In the genomic region with DNA sequence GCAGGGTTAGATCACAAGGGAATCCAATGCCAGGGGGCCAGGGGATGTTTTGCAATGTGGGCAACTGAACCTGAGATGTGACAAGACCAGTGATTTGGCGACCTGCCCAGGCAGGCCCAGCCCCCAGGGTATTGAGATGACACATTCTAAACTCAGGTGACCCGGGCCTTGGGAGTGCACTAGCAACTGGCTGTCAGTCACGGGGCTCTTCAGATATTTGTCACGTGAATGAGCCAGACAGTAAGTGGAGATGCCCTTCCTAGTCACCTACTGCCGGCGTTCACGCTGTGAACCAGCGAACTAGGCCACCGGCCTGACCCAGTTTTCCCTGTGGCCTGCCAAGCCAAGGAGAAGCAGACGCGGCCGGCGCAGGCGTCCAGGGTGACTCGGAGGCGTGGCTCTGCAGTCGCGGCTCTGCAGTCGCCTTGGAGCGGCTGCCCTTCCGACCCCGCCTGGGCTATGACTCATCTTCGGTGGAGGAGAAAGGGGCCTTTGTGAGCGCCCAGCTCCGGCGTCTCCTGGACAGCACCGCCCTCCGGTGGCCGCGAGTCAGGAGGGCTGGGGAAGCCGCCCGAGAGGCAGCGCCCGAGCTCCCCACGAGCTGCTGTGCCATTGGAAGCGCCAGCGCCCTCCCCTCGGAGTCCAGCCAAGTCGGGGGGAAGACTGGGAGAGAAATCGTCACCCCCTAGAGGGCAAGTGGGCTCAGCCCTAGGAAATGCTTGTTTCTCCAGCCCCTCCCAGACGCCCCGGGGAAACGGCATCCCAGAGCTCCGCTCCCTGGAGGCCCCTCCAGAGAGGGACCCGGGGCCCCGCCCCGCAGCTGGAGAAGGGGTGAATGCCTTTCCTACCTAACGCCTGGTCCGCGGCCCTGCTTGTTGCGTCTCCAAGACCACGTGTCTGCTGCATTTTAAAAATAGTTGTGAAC, we compare ENCODE assay signal across 8 cellular contexts. TPM values are rescaled to one million over a fixed set of nuclear protein-coding genes. Genes with fewer than 3 reads are reported as not detected.
DNase-seq lines count a peak whose midpoint lies in the region; ATAC-seq, FAIRE-seq and TF ChIP-seq lines count a peak whose summit lies in the region.

No MANE protein-coding gene starts in this region.

- H3K27me3 ChIP-seq in bronchial epithelial cell (ENCODE audit: control insufficient read depth, insufficient read depth, low read length), result no peaks in the 10 kb centered on the region
- no peaks in the 10 kb centered on the region for H3K27me3 ChIP-seq in spleen (replicated peaks in 1 of 7)

- no peak for TF ChIP-seq POLR2A in spleen (IDR thresholded peaks at IDR 0.05)

- H3K27ac ChIP-seq in spleen, result peak overlapping the region; percentile 77 to 93 (median 87)

- TF ChIP-seq CTCF in WI38 (IDR thresholded peaks at IDR 0.05; ENCODE audit: low read depth, low read length) (peak; percentile 72), bronchial epithelial cell (IDR thresholded peaks at IDR 0.05; ENCODE audit: insufficient read depth, low read length, severe bottlenecking) (peak; percentile 94), spleen (IDR thresholded peaks at IDR 0.05 in 8 of 11, conservative IDR thresholded peaks at IDR 0.05 in 3 of 11) (peak; percentile 89 to 98 (median 92))

- ATAC-seq in GM18861 (IDR thresholded peaks at IDR 0.05; ENCODE audit: unreplicated experiment) (peak; percentile 76), HG03097 (IDR thresholded peaks at IDR 0.05; ENCODE audit: low FRiP score, unreplicated experiment) (peak; percentile 92)

- in situ Hi-C loops in ACHN (cut with HindIII; ENCODE audit: low pct_ligation_motif_present, low pct_unique_long_range_greater_than_20kb, low sequenced_read_pairs), result loop anchor here (25.0 kb wide), 2 partner anchors 95 to 230 kb away; no protein-coding TSS in a partner anchor

- intact Hi-C loops in spleen (cut with DNase I; ENCODE audit: low total_unique reads), result loop anchor here (5.0 kb wide), 1 partner anchor 95 kb away; no protein-coding TSS in a partner anchor

- H3K4me1 ChIP-seq in spleen, result peaks cover 5 to 38% (median 21%) of the 10 kb centered on the region in 6 donors

- no peaks in the 10 kb centered on the region for H3K36me3 ChIP-seq in bronchial epithelial cell (ENCODE audit: control insufficient read depth, insufficient read depth, low read length)
- H3K36me3 ChIP-seq in spleen, result no peaks in the 10 kb centered on the region

- H3K4me3 ChIP-seq in WI38 (ENCODE audit: low read depth, low read length) (peak overlapping the region; percentile 58), bronchial epithelial cell (ENCODE audit: low read depth, low read length) (peak overlapping the region; percentile 39), spleen (peak overlapping the region; percentile 24 to 70 (median 40))

- WGBS in spleen, 5 donors, result 0 to 2% (median 1%) methylated on average over 15 to 52 of the region's 52 CpGs

- FAIRE-seq in bronchial epithelial cell (lab: Jason Lieb, UNC), result peak; percentile 40

- H3K9me3 ChIP-seq in spleen, result no peaks in the 10 kb centered on the region

- DNase-seq in ACHN, result peak; percentile 98
- peak; percentile 96 for DNase-seq in NCI-H2196 (lab: John Stamatoyannopoulos, UW; ENCODE audit: unreplicated experiment)
- peak; percentile 89 for DNase-seq in bronchial epithelial cell (ENCODE audit: low read depth)
- peak; percentile 95 for DNase-seq in inferior parietal cortex (ENCODE audit: extremely low spot score)
- peak; percentile 99 for DNase-seq in spleen

RNA-seq across cellular contexts. Expression of a gene that starts 38.8 kb away (rescaled TPM):
- 256 and 308 TPM in 2 replicates for total RNA-seq in bronchial epithelial cell
- 100 to 1,000 TPM; 356 to 641 (median 467) TPM for total RNA-seq in spleen
- 10 to 100 TPM; 54.7 to 92.3 (median 86.3) TPM for polyA plus RNA-seq in spleen

Comparison
In these comparisons a context has a peak if more than half of its experiments do, and no peak if none do; other contexts are left out.
1. Peak in every context shown above with its lines: DNase-seq, ATAC-seq, H3K4me3 ChIP-seq and H3K27ac ChIP-seq.